ENCODE assay signal across 32 cellular contexts in the genomic region with DNA sequence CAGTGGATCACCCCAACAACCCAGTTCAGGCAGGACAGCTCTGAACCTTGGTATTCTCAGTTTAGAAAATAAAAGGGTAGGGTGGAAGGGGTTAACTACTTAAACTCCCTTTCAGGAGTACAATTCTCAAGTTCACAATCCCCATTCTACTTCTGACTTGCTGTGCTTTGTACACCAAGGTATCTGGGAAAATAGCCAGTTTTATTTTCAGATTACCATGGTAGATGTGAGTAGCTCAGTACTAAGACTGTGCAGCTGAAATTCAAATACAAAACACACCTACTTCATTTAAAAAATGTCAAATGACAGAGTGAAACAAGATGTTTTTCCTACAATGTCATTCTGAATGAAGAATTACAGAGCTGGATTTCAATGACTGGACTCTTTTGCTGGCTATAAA. TPM values are rescaled to one million over a fixed set of nuclear protein-coding genes. Genes with fewer than 3 reads are reported as not detected.
"Had no signal": no experiment of that assay in that cellular context is flagged by ENCODE, and none has a peak within 500 bp of the region (broad histone marks: within the 10 kb centered on the region; RNA-seq: fewer than 3 reads in every experiment).

No MANE protein-coding gene starts in this region.

- ATAC-seq: activated naive CD4-positive, alpha-beta T cell treated with anti-CD3 and anti-CD28 coated beads, Interleukin-2, amount 50 U/mL, for 72 hours; activated naive CD8-positive, alpha-beta T cell treated with anti-CD3 and anti-CD28 coated beads, Interleukin-2, amount 50 U/mL, for 24 hours; activated T-cell treated with anti-CD3 and anti-CD28 coated beads, Interleukin-2, amount 50 U/mL, for 4 hours; T-helper 17 cell; WTC11 had no signal

- DNase-seq: activated CD4-positive, alpha-beta memory T cell treated with anti-CD3 and anti-CD28 coated beads for 36 hours; activated CD4-positive, alpha-beta T cell treated with anti-CD3 and anti-CD28 coated beads for 1 hour; activated CD4-positive, alpha-beta T cell treated with anti-CD3 and anti-CD28 coated beads, Interleukin-2, amount 10 ng/mL, durations not matched to agents 24 days and 14 days; activated CD8-positive, alpha-beta memory T cell treated with anti-CD3 and anti-CD28 coated beads for 24 hours; activated effector memory CD4-positive, alpha-beta T cell treated with anti-CD3 and anti-CD28 coated beads, Interleukin-2, amount 50 U/mL, for 16 hours; activated naive CD4-positive, alpha-beta T cell treated with Interleukin-2 at 50 U/mL for 16 hours; activated naive CD8-positive, alpha-beta T cell treated with anti-CD3 and anti-CD28 coated beads, Interleukin-2, amount 50 U/mL, for 24 hours; activated T-cell treated with anti-CD3 and anti-CD28 coated beads, Interleukin-2, amount 50 U/mL, for 4 hours; amygdala; cerebellar nuclear complex; colonic mucosa; KG1; MG63; NCI-H1105; NCI-H1436; NCI-H187; NCI-H2081; NCI-H2171 treated with DMSO at 0.1 percent for 48 hours; NCI-H226; NCI-H526; NCI-H774; NK-92 treated with Interleukin-12 subunit alpha and Interleukin-12 subunit beta, amount 100 ng/mL, for 24 hours; OCI-M1; Peyer's patch; SHP77; T-helper 17 cell; T-helper 9 cell had no signal

- H3K4me3 ChIP-seq: colonic mucosa, MG63, Peyer's patch, SJSA1 had no signal

RNA-seq across cellular contexts. Expression of a gene that starts 27.5 kb away (rescaled TPM):
- total RNA-seq: activated CD4-positive, alpha-beta memory T cell treated with anti-CD3 and anti-CD28 coated beads for 36 hours; activated CD4-positive, alpha-beta T cell treated with anti-CD3 and anti-CD28 coated beads, Interleukin-2, amount 10 ng/mL, durations not matched to agents 24 days and 14 days; activated naive CD4-positive, alpha-beta T cell treated with anti-CD3 and anti-CD28 coated beads, Interleukin-2, amount 50 U/mL, for 72 hours; activated T-cell treated with anti-CD3 and anti-CD28 coated beads, Interleukin-2, amount 50 U/mL, for 4 hours; cardiac septum; NCI-H460; SJSA1; T-helper 17 cell had no signal
